In genomic region chr10:30667982-30668381, GRCh38 we compare ENCODE assay signal across 14 cellular contexts. TPM values are rescaled to one million over a fixed set of nuclear protein-coding genes. Genes with fewer than 3 reads are reported as not detected.
"Had no signal": no experiment of that assay in that cellular context is flagged by ENCODE, and none has a peak within 500 bp of the region (broad histone marks: within the 10 kb centered on the region; RNA-seq: fewer than 3 reads in every experiment).

No MANE protein-coding gene starts in this region.

RNA-seq across cellular contexts. Expression of gene LYZL2, which starts 38.4 kb away (rescaled TPM):
- total RNA-seq: activated CD4-positive, alpha-beta T cell treated with anti-CD3 and anti-CD28 coated beads for 36 hours; activated CD4-positive, alpha-beta T cell treated with anti-CD3 and anti-CD28 coated beads, Interleukin-2, amount 10 ng/mL, durations not matched to agents 7 days and 5 days; activated CD8-positive, alpha-beta T cell treated with anti-CD3 and anti-CD28 coated beads, Interleukin-2, amount 10 ng/mL, durations not matched to agents 7 days and 5 days; activated naive CD8-positive, alpha-beta T cell treated with anti-CD3 and anti-CD28 coated beads, Interleukin-2, amount 10 ng/mL, durations not matched to agents 7 days and 5 days; activated T-helper 2 cell treated with anti-CD3 and anti-CD28 coated beads, Interferon-gamma antibody, Interleukin-2, Interleukin-4, amounts not matched to agents 10 μg/mL and 5 μg/mL and 100 μg/mL, durations not matched to agents 14 hours and 24 hours and 36 hours; ascending aorta; MCF 10A; RPMI7951; SK-MEL-5; T-cell; T-helper 17 cell; WTC11 had no signal
- polyA plus RNA-seq: adipose tissue, IgD-negative memory B cell had no signal
